ENCODE assay signal across 1 cellular context in the genomic region with DNA sequence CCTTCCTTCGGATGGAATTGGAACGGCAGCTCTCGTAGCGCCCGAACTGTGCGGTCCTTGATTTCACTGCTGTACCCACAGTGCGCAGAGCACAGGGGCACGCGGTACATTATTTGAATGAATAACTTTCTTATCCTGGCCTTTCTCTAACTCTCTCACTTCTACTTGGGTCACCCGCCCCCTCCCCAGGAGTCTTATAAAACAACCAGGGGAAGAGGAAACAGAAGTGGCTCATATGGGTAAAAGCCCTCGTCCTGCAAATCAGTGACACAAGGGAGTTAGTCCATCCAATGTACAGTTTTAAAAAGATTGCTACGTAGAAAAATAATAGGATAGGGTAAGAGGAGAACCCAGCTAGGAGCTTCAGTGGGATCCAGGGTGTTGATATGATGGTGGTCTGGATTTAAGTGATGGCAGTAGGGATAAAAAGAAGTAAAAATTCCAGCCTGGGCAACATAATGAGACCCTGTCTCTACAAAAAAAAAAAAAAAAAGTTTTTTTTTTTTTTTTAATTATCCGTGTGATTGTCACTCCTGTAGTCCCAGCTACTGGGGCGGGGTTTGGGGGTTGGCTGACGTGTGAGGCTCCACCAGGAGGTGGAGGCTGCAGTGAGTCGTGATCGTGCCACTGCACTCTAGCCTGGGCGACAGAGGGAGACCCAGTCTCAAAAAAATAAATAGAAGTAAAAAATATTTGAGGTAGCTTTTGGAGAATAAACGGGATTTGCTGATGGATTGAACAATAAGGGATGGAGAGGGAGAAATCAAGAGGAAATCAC.
TF ChIP-seq lines count a peak whose summit lies in the region.

No MANE protein-coding gene starts in this region.

TF ChIP-seq in SK-N-SH, 30 proteins besides CTCF, POLR2A, EP300 and RAD21 (continued from another document):
- TF ChIP-seq MEF2A (IDR thresholded peaks at IDR 0.05; ENCODE audit: borderline replicate concordance, low read depth) (no peak), GABPA (IDR thresholded peaks at IDR 0.05; ENCODE audit: low read depth) (no peak), MXI1 (IDR thresholded peaks at IDR 0.05; ENCODE audit: low read depth, low read length) (no peak), FOXJ3 (CRISPR knock-in tag; IDR thresholded peaks at IDR 0.05) (no peak), FOXM1 (IDR thresholded peaks at IDR 0.05; ENCODE audit: low read depth) (no peak), ELF1 (IDR thresholded peaks at IDR 0.05) (no peak), RCOR1 (IDR thresholded peaks at IDR 0.05; ENCODE audit: low read length) (no peak), CHD2 (IDR thresholded peaks at IDR 0.05; ENCODE audit: low read length, partially characterized antibody) (no peak)
- TF ChIP-seq, protein P1, sequence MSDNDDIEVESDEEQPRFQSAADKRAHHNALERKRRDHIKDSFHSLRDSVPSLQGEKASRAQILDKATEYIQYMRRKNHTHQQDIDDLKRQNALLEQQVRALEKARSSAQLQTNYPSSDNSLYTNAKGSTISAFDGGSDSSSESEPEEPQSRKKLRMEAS (IDR thresholded peaks at IDR 0.05; ENCODE audit: low read depth), result no peak; the same call in 1 of the 2 replicates
- TF ChIP-seq, protein P2, sequence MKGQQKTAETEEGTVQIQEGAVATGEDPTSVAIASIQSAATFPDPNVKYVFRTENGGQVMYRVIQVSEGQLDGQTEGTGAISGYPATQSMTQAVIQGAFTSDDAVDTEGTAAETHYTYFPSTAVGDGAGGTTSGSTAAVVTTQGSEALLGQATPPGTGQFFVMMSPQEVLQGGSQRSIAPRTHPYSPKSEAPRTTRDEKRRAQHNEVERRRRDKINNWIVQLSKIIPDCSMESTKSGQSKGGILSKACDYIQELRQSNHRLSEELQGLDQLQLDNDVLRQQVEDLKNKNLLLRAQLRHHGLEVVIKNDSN (IDR thresholded peaks at IDR 0.05; ENCODE audit: borderline replicate concordance, low read depth), result no peak
- TF ChIP-seq, protein P3, sequence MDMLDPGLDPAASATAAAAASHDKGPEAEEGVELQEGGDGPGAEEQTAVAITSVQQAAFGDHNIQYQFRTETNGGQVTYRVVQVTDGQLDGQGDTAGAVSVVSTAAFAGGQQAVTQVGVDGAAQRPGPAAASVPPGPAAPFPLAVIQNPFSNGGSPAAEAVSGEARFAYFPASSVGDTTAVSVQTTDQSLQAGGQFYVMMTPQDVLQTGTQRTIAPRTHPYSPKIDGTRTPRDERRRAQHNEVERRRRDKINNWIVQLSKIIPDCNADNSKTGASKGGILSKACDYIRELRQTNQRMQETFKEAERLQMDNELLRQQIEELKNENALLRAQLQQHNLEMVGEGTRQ (IDR thresholded peaks at IDR 0.05; ENCODE audit: borderline replicate concordance, low read depth, low read length), result no peak
